22 cellular contexts compared by ENCODE assay signal in the genomic region with DNA sequence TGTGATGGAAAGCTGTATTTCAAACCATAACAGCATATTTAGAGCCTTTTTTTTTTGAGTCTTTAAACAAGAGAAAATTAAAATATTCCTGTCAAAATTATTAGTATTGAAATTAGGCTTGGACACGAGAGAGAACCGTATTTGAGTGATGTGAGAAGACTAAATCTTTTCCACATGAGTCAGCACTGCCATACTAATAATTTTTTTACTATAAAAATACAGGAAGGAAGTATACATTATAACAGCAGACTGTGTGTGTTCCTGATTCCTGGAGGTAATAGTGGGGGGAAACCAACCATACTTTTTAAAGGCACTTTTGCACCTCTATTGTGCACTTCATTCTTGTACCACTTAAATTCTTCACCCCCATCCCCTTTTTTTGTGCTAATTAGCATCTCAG.
"Had no signal": no experiment of that assay in that cellular context is flagged by ENCODE, and none has a peak within 500 bp of the region (broad histone marks: within the 10 kb centered on the region; RNA-seq: fewer than 3 reads in every experiment).

No MANE protein-coding gene starts in this region.

- H3K4me3 Mint-ChIP-seq: activated naive CD4-positive, alpha-beta T cell treated with anti-CD3 and anti-CD28 coated beads, Interleukin-2, amount 50 U/mL, for 24 hours; central memory CD8-positive, alpha-beta T cell; natural killer cell treated with Interleukin-12 subunit alpha and Interleukin-12 subunit beta and Interleukin-15 and Interleukin-18, amount 100 ng/mL, for 72 hours had no signal

- H3K9me3 Mint-ChIP-seq: activated naive CD4-positive, alpha-beta T cell treated with anti-CD3 and anti-CD28 coated beads, Interleukin-2, amount 50 U/mL, for 24 hours; central memory CD8-positive, alpha-beta T cell; natural killer cell treated with Interleukin-12 subunit alpha and Interleukin-12 subunit beta and Interleukin-15 and Interleukin-18, amount 100 ng/mL, for 72 hours had no signal

- H3K9me3 ChIP-seq: colonic mucosa, esophagus squamous epithelium, heart left ventricle, thyroid gland, upper lobe of right lung had no signal

- H3K79me2 ChIP-seq: parathyroid adenoma had no signal

- H3K9ac ChIP-seq: parathyroid adenoma had no signal

- ATAC-seq: heart left ventricle; left cardiac atrium; natural killer cell treated with Interleukin-12 subunit alpha and Interleukin-12 subunit beta and Interleukin-15 and Interleukin-18, amount 100 ng/mL, for 72 hours; right cardiac atrium; stimulated activated naive CD8-positive, alpha-beta T cell treated with anti-CD3 and anti-CD28 coated beads, Interleukin-15, Interleukin-2, amounts not matched to agents 100 U/mL and 50 U/mL, for 24 hours; upper lobe of right lung had no signal

- H3K27ac ChIP-seq: colonic mucosa, esophagus squamous epithelium, heart left ventricle, parathyroid adenoma, thyroid gland, upper lobe of right lung had no signal

- H3K27ac Mint-ChIP-seq: activated naive CD4-positive, alpha-beta T cell treated with anti-CD3 and anti-CD28 coated beads, Interleukin-2, amount 50 U/mL, for 24 hours; natural killer cell treated with Interleukin-12 subunit alpha and Interleukin-12 subunit beta and Interleukin-15 and Interleukin-18, amount 100 ng/mL, for 72 hours had no signal

- H3K4me3 ChIP-seq: colonic mucosa, esophagus squamous epithelium, heart left ventricle, thyroid gland, upper lobe of right lung had no signal

- H3K4me1 ChIP-seq: colonic mucosa, esophagus squamous epithelium, heart left ventricle, parathyroid adenoma, thyroid gland, upper lobe of right lung had no signal

- H3K27me3 ChIP-seq: colonic mucosa, esophagus squamous epithelium, heart left ventricle, thyroid gland, upper lobe of right lung had no signal

- DNase-seq: activated CD4-positive, alpha-beta T cell treated with anti-CD3 and anti-CD28 coated beads for 1 hour; activated CD4-positive, alpha-beta T cell treated with anti-CD3 and anti-CD28 coated beads, Interleukin-2, amount 50 U/mL, for 1 hour; activated gamma-delta T cell treated with Interleukin-2 at 50 U/mL for 16 hours; activated T-cell treated with anti-CD3 and anti-CD28 coated beads, Interleukin-2, amount 50 U/mL, for 1 hour; aorta; colonic mucosa; esophagus squamous epithelium; heart left ventricle; islet precursor cell; left cardiac atrium; midbrain; right cardiac atrium; stimulated activated CD4-positive, alpha-beta T cell treated with anti-CD3 and anti-CD28 coated beads, Interleukin-12 subunit alpha, Interleukin-12 subunit beta, amount 100 ng/mL, for 4 hours; stimulated activated CD4-positive, alpha-beta T cell treated with anti-CD3 and anti-CD28 coated beads, Interleukin-4, amount 100 ng/mL, for 4 hours; stimulated activated naive CD8-positive, alpha-beta T cell treated with anti-CD3 and anti-CD28 coated beads, Interleukin-15, Interleukin-2, amounts not matched to agents 100 U/mL and 50 U/mL, for 24 hours; substantia nigra; thyroid gland; upper lobe of right lung had no signal

- H3K27me3 Mint-ChIP-seq: activated naive CD4-positive, alpha-beta T cell treated with anti-CD3 and anti-CD28 coated beads, Interleukin-2, amount 50 U/mL, for 24 hours; central memory CD8-positive, alpha-beta T cell; natural killer cell treated with Interleukin-12 subunit alpha and Interleukin-12 subunit beta and Interleukin-15 and Interleukin-18, amount 100 ng/mL, for 72 hours had no signal

- H2AFZ ChIP-seq: parathyroid adenoma had no signal

- H3K4me1 Mint-ChIP-seq: activated naive CD4-positive, alpha-beta T cell treated with anti-CD3 and anti-CD28 coated beads, Interleukin-2, amount 50 U/mL, for 24 hours; central memory CD8-positive, alpha-beta T cell had no signal
